Comparison of ENCODE assay signal across 15 cellular contexts in the genomic region with DNA sequence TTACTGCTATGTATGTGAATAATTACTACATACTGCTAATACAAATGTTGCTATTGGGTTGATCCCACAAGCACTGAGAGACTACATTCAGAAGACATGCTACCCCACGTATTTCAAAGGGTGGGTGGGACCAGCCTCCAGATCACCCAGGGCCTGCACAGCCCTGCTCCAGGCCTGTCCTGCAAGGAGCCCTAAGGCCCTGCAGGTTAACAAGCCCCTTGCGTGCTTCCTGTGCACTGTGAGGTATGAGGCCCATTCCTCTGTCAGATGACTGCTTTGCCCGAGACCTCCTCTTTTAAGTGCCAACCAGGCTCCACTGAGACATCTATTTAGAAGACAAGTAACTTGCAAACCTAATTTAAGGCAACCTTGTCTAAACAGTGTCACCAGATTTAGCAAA.
A peak's percentile ranks its signal among the peaks of the same experiment; 100 is the strongest.
DNase-seq lines count a peak whose midpoint lies in the region; ATAC-seq and TF ChIP-seq lines count a peak whose summit lies in the region.
"Had no signal": no experiment of that assay in that cellular context is flagged by ENCODE, and none has a peak within 500 bp of the region (broad histone marks: within the 10 kb centered on the region; RNA-seq: fewer than 3 reads in every experiment).

No MANE protein-coding gene starts in this region.

- H3K36me3 Mint-ChIP-seq in H9 (ENCODE audit: insufficient read depth in 1 of 3, low read depth in 3 of 3) (peaks cover 5 to 15% (median 6%) of the 10 kb centered on the region in 3 experiments; a peak in 6 of 7 replicates), T-helper 17 cell (ENCODE audit: low read depth) (no peaks in the 10 kb centered on the region)
- no peaks in the 10 kb centered on the region for H3K36me3 Mint-ChIP-seq in natural killer cell treated with Interleukin-12 subunit alpha and Interleukin-12 subunit beta and Interleukin-15 and Interleukin-18, amount 100 ng/mL, for 72 hours
- H3K36me3 Mint-ChIP-seq: CD4-positive, CD25-positive, alpha-beta regulatory T cell; IgD-negative memory B cell had no signal

- no peak overlapping the region for H3K4me2 ChIP-seq in H9 (ENCODE audit: insufficient read depth, insufficient read length, low read length)

- H2BK5ac ChIP-seq in H9 (ENCODE audit: insufficient read length, low read length), result no peak overlapping the region

- no peak overlapping the region for H2BK120ac ChIP-seq in H9 (ENCODE audit: low read depth, low read length, poor library complexity, severe bottlenecking)

- no peak overlapping the region for H2AK5ac ChIP-seq in H9 (ENCODE audit: insufficient read length, low read length)

- H4K91ac ChIP-seq in H9 (ENCODE audit: insufficient read length, low read depth, low read length), result no peak overlapping the region

- no peak for ATAC-seq in T-helper 17 cell
- no peak for ATAC-seq in right lobe of liver
- no peak for ATAC-seq in thoracic aorta (ENCODE audit: insufficient number of reproducible peaks, low FRiP score, low read depth)
- ATAC-seq in natural killer cell treated with Interleukin-12 subunit alpha and Interleukin-12 subunit beta and Interleukin-15 and Interleukin-18, amount 100 ng/mL, for 72 hours, result no peak
- ATAC-seq: GM12878 had no signal

- TF ChIP-seq CTCF in H9 (conservative IDR thresholded peaks at IDR 0.05), result no peak
- TF ChIP-seq CTCF in right lobe of liver (IDR thresholded peaks at IDR 0.05), result no peak
- no peak for TF ChIP-seq CTCF in thoracic aorta (IDR thresholded peaks at IDR 0.05)

- H3K14ac ChIP-seq in H9 (ENCODE audit: insufficient read depth, low read length), result no peak overlapping the region; the same call in 1 of the 2 replicates

- DNase-seq in H9 (no peak), T-helper 17 cell (no peak), right lobe of liver (no peak), thoracic aorta (ENCODE audit: low spot score) (no peak), RKO (ENCODE audit: low spot score) (no peak), H4 (ENCODE audit: low spot score) (no peak), cortex of kidney (lab: John Stamatoyannopoulos, UW) (no peak)
- no peak for DNase-seq in natural killer cell treated with Interleukin-12 subunit alpha and Interleukin-12 subunit beta and Interleukin-15 and Interleukin-18, amount 100 ng/mL, for 72 hours (ENCODE audit: low spot score)
- DNase-seq: ACHN; CD4-positive, CD25-positive, alpha-beta regulatory T cell; DMS79; NCI-H2227 treated with DMSO at 0.1 percent for 48 hours; NK-92 treated with Interleukin-12 subunit alpha and Interleukin-12 subunit beta, amount 100 ng/mL, for 24 hours had no signal

- H3K27ac ChIP-seq in H9 (ENCODE audit: insufficient read length, low read depth, low read length), result no peak overlapping the region
- peak overlapping the region in 2 of 3 donors; percentile 72 to 81 for H3K27ac ChIP-seq in right lobe of liver
- peak overlapping the region; percentile 40 to 61 for H3K27ac ChIP-seq in thoracic aorta

- H3K36me3 ChIP-seq in right lobe of liver, result no peaks in the 10 kb centered on the region
- no peaks in the 10 kb centered on the region for H3K36me3 ChIP-seq in thoracic aorta

- no peak overlapping the region for H3K4me3 ChIP-seq in right lobe of liver
- no peak overlapping the region for H3K4me3 ChIP-seq in thoracic aorta
- H3K4me3 ChIP-seq: GM12878 had no signal

- no peak overlapping the region for H2AFZ ChIP-seq in H9 (ENCODE audit: low read length)

- H3K18ac ChIP-seq in H9 (ENCODE audit: insufficient read length, low read depth, low read length), result no peak overlapping the region

- H2BK15ac ChIP-seq in H9 (ENCODE audit: low read depth, low read length), result no peak overlapping the region

- H3K79me2 ChIP-seq in H9 (ENCODE audit: insufficient read depth, low read length), result peaks cover 10% of the 10 kb centered on the region; the same call in 1 of the 2 replicates

- H3K9me3 Mint-ChIP-seq in H9, result no peaks in the 10 kb centered on the region
- H3K9me3 Mint-ChIP-seq in natural killer cell treated with Interleukin-12 subunit alpha and Interleukin-12 subunit beta and Interleukin-15 and Interleukin-18, amount 100 ng/mL, for 72 hours, result no peaks in the 10 kb centered on the region
- H3K9me3 Mint-ChIP-seq: CD4-positive, CD25-positive, alpha-beta regulatory T cell; IgD-negative memory B cell had no signal

- H3K4me1 Mint-ChIP-seq in H9 (peaks cover 48 to 54% of the 10 kb centered on the region in 2 experiments), T-helper 17 cell (peaks cover 5% of the 10 kb centered on the region)
- H3K4me1 Mint-ChIP-seq in natural killer cell treated with Interleukin-12 subunit alpha and Interleukin-12 subunit beta and Interleukin-15 and Interleukin-18, amount 100 ng/mL, for 72 hours (ENCODE audit: low read depth in 2 of 2), result peaks cover 0 to 17% of the 10 kb centered on the region in 2 donors
- H3K4me1 Mint-ChIP-seq: CD4-positive, CD25-positive, alpha-beta regulatory T cell; IgD-negative memory B cell had no signal

- no peak overlapping the region for H2BK20ac ChIP-seq in H9 (ENCODE audit: low read depth, low read length, poor library complexity, severe bottlenecking)

- intact Hi-C loops in right lobe of liver (cut with DNase I), result no loop called here

- H3K23ac ChIP-seq in H9 (ENCODE audit: insufficient read length, low read depth, low read length), result no peak overlapping the region

- H4K5ac ChIP-seq in H9 (ENCODE audit: insufficient read length, low read depth, low read length), result no peak overlapping the region

- no peak for TF ChIP-seq POLR2A in right lobe of liver (IDR thresholded peaks at IDR 0.05)

- H3K27me3 ChIP-seq in H9 (ENCODE audit: insufficient read depth, low read length) (no peaks in the 10 kb centered on the region), right lobe of liver (no peaks in the 10 kb centered on the region), thoracic aorta (replicated peaks; ENCODE audit: insufficient read depth) (no peaks in the 10 kb centered on the region)

- H4K8ac ChIP-seq in H9 (replicated peaks; ENCODE audit: insufficient read length, low read depth, low read length), result no peak overlapping the region

- H3K27me3 Mint-ChIP-seq in H9 (ENCODE audit: low read depth), result no peaks in the 10 kb centered on the region
- peaks cover 37% of the 10 kb centered on the region for H3K27me3 Mint-ChIP-seq in T-helper 17 cell
- H3K27me3 Mint-ChIP-seq in natural killer cell treated with Interleukin-12 subunit alpha and Interleukin-12 subunit beta and Interleukin-15 and Interleukin-18, amount 100 ng/mL, for 72 hours, result peaks cover 4 to 15% of the 10 kb centered on the region in 2 donors

- H3K56ac ChIP-seq in H9 (ENCODE audit: insufficient read length, low read depth, low read length), result no peak overlapping the region

- H4K20me1 ChIP-seq in H9 (ENCODE audit: control insufficient read depth, insufficient read depth, insufficient read length), result peaks cover 3% of the 10 kb centered on the region

- H3K4me1 ChIP-seq in H9 (ENCODE audit: insufficient read depth, low read length) (no peaks in the 10 kb centered on the region; the same call in 1 of the 2 replicates), right lobe of liver (peaks cover 0 to 48% (median 6%) of the 10 kb centered on the region in 4 donors), thoracic aorta (ENCODE audit: control insufficient read depth in 1 of 2, low read depth in 2 of 2) (peaks cover 32 to 52% of the 10 kb centered on the region in 2 donors)

- H2BK12ac ChIP-seq in H9 (ENCODE audit: insufficient read length, low read depth, low read length), result no peak overlapping the region

- H3K9ac ChIP-seq in H9 (ENCODE audit: extremely low read depth, insufficient read length, low read length), result no peak overlapping the region

- H3K27ac Mint-ChIP-seq in H9 (peak overlapping the region in 2 of 3 experiments; percentile 47 to 93; a peak in 3 of 7 replicates), T-helper 17 cell (peak overlapping the region; percentile 1)
- H3K27ac Mint-ChIP-seq in natural killer cell treated with Interleukin-12 subunit alpha and Interleukin-12 subunit beta and Interleukin-15 and Interleukin-18, amount 100 ng/mL, for 72 hours, result no peak overlapping the region
- H3K27ac Mint-ChIP-seq: IgD-negative memory B cell had no signal

- H3K9me3 ChIP-seq in H9 (ENCODE audit: control insufficient read depth, low read depth, low read length), result no peaks in the 10 kb centered on the region
- H3K9me3 ChIP-seq in T-helper 17 cell (ENCODE audit: control insufficient read depth, low read length, poor library complexity, severe bottlenecking), result no peaks in the 10 kb centered on the region
- H3K9me3 ChIP-seq in right lobe of liver, result no peaks in the 10 kb centered on the region
- H3K9me3 ChIP-seq in thoracic aorta, result no peaks in the 10 kb centered on the region

- no peak overlapping the region for H3K4ac ChIP-seq in H9 (ENCODE audit: low read depth, low read length)

- H3K23me2 ChIP-seq in H9 (ENCODE audit: insufficient read length, low read depth, low read length, poor library complexity, severe bottlenecking), result no peaks in the 10 kb centered on the region

- H3K4me3 Mint-ChIP-seq in H9 (no peak overlapping the region), T-helper 17 cell (no peak overlapping the region)
- no peak overlapping the region for H3K4me3 Mint-ChIP-seq in natural killer cell treated with Interleukin-12 subunit alpha and Interleukin-12 subunit beta and Interleukin-15 and Interleukin-18, amount 100 ng/mL, for 72 hours
- H3K4me3 Mint-ChIP-seq: CD4-positive, CD25-positive, alpha-beta regulatory T cell; IgD-negative memory B cell had no signal

- WGBS in H9 (ENCODE audit: extremely low coverage, insufficient read length, low lambda C conversion rate), result no CpG with 5 or more reads among the region's 3 CpGs
- WGBS in right lobe of liver (ENCODE audit: insufficient coverage, low coverage, low lambda C conversion rate, missing lambda C conversion rate), result 85% methylated on average over 2 of the region's 3 CpGs

- peaks cover 4% of the 10 kb centered on the region for H3K79me1 ChIP-seq in H9 (ENCODE audit: insufficient read depth, low read depth, low read length, poor library complexity, severe bottlenecking)

- H3T11ph ChIP-seq in H9 (ENCODE audit: low read length), result no peak overlapping the region

Comparison
In these comparisons a context has a peak if more than half of its experiments do, and no peak if none do; other contexts are left out.
1. H3K27ac Mint-ChIP-seq: peak in H9 (2 of 3) and T-helper 17 cell (single experiment); none in natural killer cell treated with Interleukin-12 subunit alpha and Interleukin-12 subunit beta and Interleukin-15 and Interleukin-18, amount 100 ng/mL, for 72 hours (0 of 2).